In the genomic region with DNA sequence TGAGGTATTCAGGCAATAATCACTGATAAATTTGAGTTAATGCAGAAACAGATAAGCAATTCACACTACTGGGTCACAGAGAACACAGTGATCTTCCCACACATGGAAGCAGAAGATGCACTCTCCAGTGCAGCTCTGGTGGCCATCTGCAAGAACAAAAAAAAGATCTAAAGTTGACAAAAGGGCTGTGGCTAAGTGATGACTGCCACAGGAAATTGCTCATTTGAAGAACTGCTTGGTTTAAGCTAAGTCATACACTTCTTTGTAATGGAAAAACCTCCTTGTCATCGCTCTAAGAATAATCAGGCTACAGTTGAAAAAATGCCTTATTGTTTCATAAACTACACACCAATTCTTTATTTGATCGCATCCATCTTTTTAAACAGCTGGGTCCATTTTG, we compare ENCODE assay signal across 8 cellular contexts.
DNase-seq lines count a peak whose midpoint lies in the region; ATAC-seq and TF ChIP-seq lines count a peak whose summit lies in the region.

No MANE protein-coding gene starts in this region.

- H3K4me3 Mint-ChIP-seq in activated T-helper 17 cell treated with anti-CD3 and anti-CD28 coated beads, Interleukin-2, amount 50 U/mL, for 72 hours = peak overlapping the region; percentile 61

- H3K27ac ChIP-seq in MM.1S (ENCODE audit: low read length) = peak overlapping the region; percentile 11; the same call in 1 of the 2 replicates

- no peaks in the 10 kb centered on the region for H3K27me3 Mint-ChIP-seq in activated T-helper 17 cell treated with anti-CD3 and anti-CD28 coated beads, Interleukin-2, amount 50 U/mL, for 72 hours

- DNase-seq in GM04503 (ENCODE audit: low read depth) (peak; percentile 49), MM.1S (peak; percentile 65), lung microvascular endothelial cell (ENCODE audit: low read depth in 2 of 2) (peak; percentile 11 to 92), NCI-H69 (lab: John Stamatoyannopoulos, UW) (no peak), cortex of kidney (lab: John Stamatoyannopoulos, UW) (no peak), NCI-H82 treated with DMSO at 0.1 percent for 48 hours (lab: John Stamatoyannopoulos, UW; ENCODE audit: unreplicated experiment) (no peak)

- peaks cover 10% of the 10 kb centered on the region for H3K9me3 Mint-ChIP-seq in activated T-helper 17 cell treated with anti-CD3 and anti-CD28 coated beads, Interleukin-2, amount 50 U/mL, for 72 hours

- H3K9me3 ChIP-seq in MM.1S (replicated peaks; ENCODE audit: insufficient read depth, low read length) = no peaks in the 10 kb centered on the region

- H3K9ac ChIP-seq in MM.1S (ENCODE audit: low read length) = no peak overlapping the region

- peaks cover 9% of the 10 kb centered on the region; the same call in 1 of the 2 replicates for H3F3A ChIP-seq in MM.1S (ENCODE audit: insufficient read depth, low read length)

- H4K20me1 ChIP-seq in MM.1S (ENCODE audit: insufficient read depth, low read length) = no peaks in the 10 kb centered on the region

- no peaks in the 10 kb centered on the region for H3K36me3 Mint-ChIP-seq in activated T-helper 17 cell treated with anti-CD3 and anti-CD28 coated beads, Interleukin-2, amount 50 U/mL, for 72 hours (ENCODE audit: low read depth)

- H3K27ac Mint-ChIP-seq in activated T-helper 17 cell treated with anti-CD3 and anti-CD28 coated beads, Interleukin-2, amount 50 U/mL, for 72 hours = peak overlapping the region; percentile 90

- H3K9me2 ChIP-seq in MM.1S (replicated peaks; ENCODE audit: insufficient read depth, low read length) = no peaks in the 10 kb centered on the region

- H3K36me3 ChIP-seq in MM.1S (replicated peaks; ENCODE audit: insufficient read depth, low read length) = no peaks in the 10 kb centered on the region

- peak overlapping the region; percentile 36; the same call in 1 of the 2 replicates for H3K4me2 ChIP-seq in MM.1S (ENCODE audit: low read depth, low read length)

- H3K4me1 ChIP-seq in MM.1S (ENCODE audit: low read length) = peaks cover 21% of the 10 kb centered on the region

- peaks cover 44% of the 10 kb centered on the region for H3K4me1 Mint-ChIP-seq in activated T-helper 17 cell treated with anti-CD3 and anti-CD28 coated beads, Interleukin-2, amount 50 U/mL, for 72 hours

- 0 out of 2 replicates have a peak, but pooled peaks have one; percentile 7 for TF ChIP-seq CTCF in MM.1S (IDR thresholded peaks at IDR 0.05; ENCODE audit: low read length)

- no peak overlapping the region for H3K4me3 ChIP-seq in MM.1S (ENCODE audit: low read length)

- no peaks in the 10 kb centered on the region for H3K79me2 ChIP-seq in MM.1S (ENCODE audit: low read length)

- peak; percentile 73 for ATAC-seq in GM21723 (IDR thresholded peaks at IDR 0.05; ENCODE audit: unreplicated experiment)
- peak; percentile 88 for ATAC-seq in activated T-helper 17 cell treated with anti-CD3 and anti-CD28 coated beads, Interleukin-2, amount 50 U/mL, for 72 hours (replicated peaks)

- H2AFZ ChIP-seq in MM.1S (ENCODE audit: low read length) = no peak overlapping the region

- no peaks in the 10 kb centered on the region for H3K27me3 ChIP-seq in MM.1S (replicated peaks; ENCODE audit: insufficient read depth, low read length)

Comparison
In these comparisons a context has a peak if more than half of its experiments do, and no peak if none do; other contexts are left out.
1. DNase-seq: peak in GM04503 (single experiment), MM.1S (single experiment) and lung microvascular endothelial cell (2 of 2); none in NCI-H69 (single experiment), cortex of kidney (single experiment) and NCI-H82 treated with DMSO at 0.1 percent for 48 hours (single experiment).